ENCODE assay signal across 1 cellular context in the genomic region with DNA sequence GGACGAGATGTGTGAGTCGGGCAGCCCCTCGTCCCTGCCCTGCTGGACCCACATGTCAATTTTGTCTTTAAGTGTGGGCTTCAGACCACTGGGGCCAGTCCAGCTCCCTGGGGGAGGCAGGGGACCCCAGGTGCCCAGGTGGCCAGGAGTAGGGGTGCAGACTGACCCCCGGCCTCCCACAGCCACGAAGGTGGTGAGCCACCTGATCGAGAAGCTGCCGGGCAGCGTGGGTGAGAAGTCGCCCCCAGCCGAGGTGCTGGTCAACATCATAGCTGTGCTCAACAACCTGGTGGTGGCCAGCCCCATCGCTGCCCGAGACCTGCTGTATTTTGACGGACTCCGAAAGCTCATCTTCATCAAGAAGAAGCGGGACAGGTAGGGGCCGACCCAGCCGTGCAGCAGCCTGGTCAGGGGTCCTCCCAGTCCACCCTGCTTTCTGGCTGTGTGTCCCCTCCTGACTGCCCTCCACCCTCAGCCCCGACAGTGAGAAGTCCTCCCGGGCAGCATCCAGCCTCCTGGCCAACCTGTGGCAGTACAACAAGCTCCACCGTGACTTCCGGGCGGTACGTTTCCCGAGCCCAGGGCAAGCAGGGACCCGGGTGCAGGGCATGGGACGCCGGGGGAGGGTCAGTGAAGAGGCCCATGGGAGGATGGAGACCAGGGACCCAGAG.
TF ChIP-seq lines count a peak whose summit lies in the region.

No MANE protein-coding gene starts in this region.

TF ChIP-seq in WTC11, 78 proteins besides CTCF, POLR2A, EP300 and RAD21 (continued from another document):
- TF ChIP-seq, protein P1, sequence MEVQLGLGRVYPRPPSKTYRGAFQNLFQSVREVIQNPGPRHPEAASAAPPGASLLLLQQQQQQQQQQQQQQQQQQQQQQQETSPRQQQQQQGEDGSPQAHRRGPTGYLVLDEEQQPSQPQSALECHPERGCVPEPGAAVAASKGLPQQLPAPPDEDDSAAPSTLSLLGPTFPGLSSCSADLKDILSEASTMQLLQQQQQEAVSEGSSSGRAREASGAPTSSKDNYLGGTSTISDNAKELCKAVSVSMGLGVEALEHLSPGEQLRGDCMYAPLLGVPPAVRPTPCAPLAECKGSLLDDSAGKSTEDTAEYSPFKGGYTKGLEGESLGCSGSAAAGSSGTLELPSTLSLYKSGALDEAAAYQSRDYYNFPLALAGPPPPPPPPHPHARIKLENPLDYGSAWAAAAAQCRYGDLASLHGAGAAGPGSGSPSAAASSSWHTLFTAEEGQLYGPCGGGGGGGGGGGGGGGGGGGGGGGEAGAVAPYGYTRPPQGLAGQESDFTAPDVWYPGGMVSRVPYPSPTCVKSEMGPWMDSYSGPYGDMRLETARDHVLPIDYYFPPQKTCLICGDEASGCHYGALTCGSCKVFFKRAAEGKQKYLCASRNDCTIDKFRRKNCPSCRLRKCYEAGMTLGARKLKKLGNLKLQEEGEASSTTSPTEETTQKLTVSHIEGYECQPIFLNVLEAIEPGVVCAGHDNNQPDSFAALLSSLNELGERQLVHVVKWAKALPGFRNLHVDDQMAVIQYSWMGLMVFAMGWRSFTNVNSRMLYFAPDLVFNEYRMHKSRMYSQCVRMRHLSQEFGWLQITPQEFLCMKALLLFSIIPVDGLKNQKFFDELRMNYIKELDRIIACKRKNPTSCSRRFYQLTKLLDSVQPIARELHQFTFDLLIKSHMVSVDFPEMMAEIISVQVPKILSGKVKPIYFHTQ (CRISPR knock-in tag; IDR thresholded peaks at IDR 0.05), result no peak
- TF ChIP-seq, protein P2, sequence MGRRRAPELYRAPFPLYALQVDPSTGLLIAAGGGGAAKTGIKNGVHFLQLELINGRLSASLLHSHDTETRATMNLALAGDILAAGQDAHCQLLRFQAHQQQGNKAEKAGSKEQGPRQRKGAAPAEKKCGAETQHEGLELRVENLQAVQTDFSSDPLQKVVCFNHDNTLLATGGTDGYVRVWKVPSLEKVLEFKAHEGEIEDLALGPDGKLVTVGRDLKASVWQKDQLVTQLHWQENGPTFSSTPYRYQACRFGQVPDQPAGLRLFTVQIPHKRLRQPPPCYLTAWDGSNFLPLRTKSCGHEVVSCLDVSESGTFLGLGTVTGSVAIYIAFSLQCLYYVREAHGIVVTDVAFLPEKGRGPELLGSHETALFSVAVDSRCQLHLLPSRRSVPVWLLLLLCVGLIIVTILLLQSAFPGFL (CRISPR knock-in tag; IDR thresholded peaks at IDR 0.05; ENCODE audit: borderline replicate concordance), result no peak
- TF ChIP-seq, protein P3, sequence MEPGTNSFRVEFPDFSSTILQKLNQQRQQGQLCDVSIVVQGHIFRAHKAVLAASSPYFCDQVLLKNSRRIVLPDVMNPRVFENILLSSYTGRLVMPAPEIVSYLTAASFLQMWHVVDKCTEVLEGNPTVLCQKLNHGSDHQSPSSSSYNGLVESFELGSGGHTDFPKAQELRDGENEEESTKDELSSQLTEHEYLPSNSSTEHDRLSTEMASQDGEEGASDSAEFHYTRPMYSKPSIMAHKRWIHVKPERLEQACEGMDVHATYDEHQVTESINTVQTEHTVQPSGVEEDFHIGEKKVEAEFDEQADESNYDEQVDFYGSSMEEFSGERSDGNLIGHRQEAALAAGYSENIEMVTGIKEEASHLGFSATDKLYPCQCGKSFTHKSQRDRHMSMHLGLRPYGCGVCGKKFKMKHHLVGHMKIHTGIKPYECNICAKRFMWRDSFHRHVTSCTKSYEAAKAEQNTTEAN (CRISPR knock-in tag; IDR thresholded peaks at IDR 0.05), result no peak
- TF ChIP-seq GRHL2 (CRISPR knock-in tag; IDR thresholded peaks at IDR 0.05; ENCODE audit: insufficient replicate concordance, severe bottlenecking) (no peak), ZNF396 (CRISPR knock-in tag; IDR thresholded peaks at IDR 0.05; ENCODE audit: borderline replicate concordance) (no peak), NR1H2 (CRISPR knock-in tag; IDR thresholded peaks at IDR 0.05) (no peak)
